ENCODE assay signal across 20 cellular contexts in genomic region chr11:27228232-27228631, GRCh38.
A peak's percentile ranks its signal among the peaks of the same experiment; 100 is the strongest.
DNase-seq lines count a peak whose midpoint lies in the region; ATAC-seq and TF ChIP-seq lines count a peak whose summit lies in the region.
"Had no signal": no experiment of that assay in that cellular context is flagged by ENCODE, and none has a peak within 500 bp of the region (broad histone marks: within the 10 kb centered on the region; RNA-seq: fewer than 3 reads in every experiment).

No MANE protein-coding gene starts in this region.

- H3K4me3 Mint-ChIP-seq in WTC11: no peak overlapping the region
- H3K4me3 Mint-ChIP-seq in mesothelial cell of epicardium: peak overlapping the region; percentile 6
- H3K4me3 Mint-ChIP-seq: central memory CD8-positive, alpha-beta T cell; effector memory CD8-positive, alpha-beta T cell; natural killer cell treated with Interleukin-12 subunit alpha and Interleukin-12 subunit beta and Interleukin-15 and Interleukin-18, amount 100 ng/mL, for 72 hours; T-cell had no signal

- H3K4me1 Mint-ChIP-seq in WTC11 (peaks cover 35% of the 10 kb centered on the region), mesothelial cell of epicardium (peaks cover 32% of the 10 kb centered on the region)
- H3K4me1 Mint-ChIP-seq: central memory CD8-positive, alpha-beta T cell; T-cell had no signal

- peaks cover 6% of the 10 kb centered on the region for H3K36me3 Mint-ChIP-seq in WTC11
- no peaks in the 10 kb centered on the region for H3K36me3 Mint-ChIP-seq in mesothelial cell of epicardium
- H3K36me3 Mint-ChIP-seq: natural killer cell treated with Interleukin-12 subunit alpha and Interleukin-12 subunit beta and Interleukin-15 and Interleukin-18, amount 100 ng/mL, for 72 hours; T-cell had no signal

- H3K9me3 Mint-ChIP-seq in WTC11 (peaks cover 12% of the 10 kb centered on the region), mesothelial cell of epicardium (peaks cover 9% of the 10 kb centered on the region)
- H3K9me3 Mint-ChIP-seq: central memory CD8-positive, alpha-beta T cell; effector memory CD8-positive, alpha-beta T cell; natural killer cell treated with Interleukin-12 subunit alpha and Interleukin-12 subunit beta and Interleukin-15 and Interleukin-18, amount 100 ng/mL, for 72 hours; T-cell had no signal

- H3K27me3 Mint-ChIP-seq in WTC11 (ENCODE audit: low read depth) (peaks cover 4% of the 10 kb centered on the region; the same call in 1 of the 2 replicates), mesothelial cell of epicardium (ENCODE audit: low read depth) (no peaks in the 10 kb centered on the region)
- H3K27me3 Mint-ChIP-seq: central memory CD8-positive, alpha-beta T cell had no signal

- peak; percentile 27 for DNase-seq in NCI-H446 treated with DMSO at 0.1 percent for 48 hours (lab: John Stamatoyannopoulos, UW)
- no peak for DNase-seq in NCI-H446 (lab: John Stamatoyannopoulos, UW)
- no peak for DNase-seq in WTC11 (ENCODE audit: low spot score)
- no peak for DNase-seq in mesothelial cell of epicardium (ENCODE audit: low spot score in 2 of 2, unreplicated experiment in 2 of 2)
- DNase-seq in activated effector memory CD4-positive, alpha-beta T cell treated with Interleukin-2 at 50 U/mL for 16 hours: no peak
- no peak for DNase-seq in GM03348 (ENCODE audit: low spot score)
- no peak for DNase-seq in NCI-H748 (lab: John Stamatoyannopoulos, UW; ENCODE audit: unreplicated experiment)
- DNase-seq: activated CD4-positive, alpha-beta T cell treated with anti-CD3 and anti-CD28 coated beads, Interleukin-2, amount 50 U/mL, for 1 hour; activated gamma-delta T cell treated with Interleukin-2 at 50 U/mL for 16 hours; amygdala; effector memory CD8-positive, alpha-beta T cell; GM23248; hypothalamus; SHP77; stimulated activated CD4-positive, alpha-beta T cell treated with anti-CD3 and anti-CD28 coated beads, Interleukin-12 subunit alpha, Interleukin-12 subunit beta, amount 100 ng/mL, for 4 hours; T-cell; testis had no signal

- TF ChIP-seq CTCF in WTC11 (IDR thresholded peaks at IDR 0.05) (no peak), mesothelial cell of epicardium (IDR thresholded peaks at IDR 0.05; ENCODE audit: unreplicated experiment) (no peak)

- H3K27ac Mint-ChIP-seq in WTC11 (no peak overlapping the region), mesothelial cell of epicardium (peak overlapping the region; percentile 58)
- H3K27ac Mint-ChIP-seq: effector memory CD8-positive, alpha-beta T cell; natural killer cell treated with Interleukin-12 subunit alpha and Interleukin-12 subunit beta and Interleukin-15 and Interleukin-18, amount 100 ng/mL, for 72 hours; T-cell had no signal

- CTCF ChIA-PET in WTC11 (lab: Charles Lee): interaction anchor here (0.9 to 2.5 kb wide), 4 partner anchors 17 to 68 kb away, joined by 3 to 8 read pairs (median 4); no protein-coding TSS in a partner anchor

- peak; percentile 36 for ATAC-seq in WTC11
- no peak for ATAC-seq in HG03520 (IDR thresholded peaks at IDR 0.05; ENCODE audit: unreplicated experiment)
- ATAC-seq: effector memory CD8-positive, alpha-beta T cell; natural killer cell treated with Interleukin-12 subunit alpha and Interleukin-12 subunit beta and Interleukin-15 and Interleukin-18, amount 100 ng/mL, for 72 hours; T-cell had no signal

- POLR2A ChIA-PET in WTC11 (lab: Charles Lee): interaction anchor here (0.7 kb wide), 1 partner anchor 210 kb away, joined by 3 read pairs; no protein-coding TSS in a partner anchor

TF ChIP-seq in WTC11, 78 proteins besides CTCF, POLR2A, EP300 and RAD21:
- TF ChIP-seq FOXP1 (CRISPR knock-in tag; IDR thresholded peaks at IDR 0.05; ENCODE audit: borderline replicate concordance): no peak
- TF ChIP-seq ERG (CRISPR knock-in tag; IDR thresholded peaks at IDR 0.05): no peak
- TF ChIP-seq PRDM15 (CRISPR knock-in tag; IDR thresholded peaks at IDR 0.05): no peak
- TF ChIP-seq GTF2I (CRISPR knock-in tag; conservative IDR thresholded peaks at IDR 0.05): no peak
TF ChIP-seq in WTC11: peak in this region for 0.
